ENCODE assay signal across 8 cellular contexts in genomic region chr10:125868372-125868975, GRCh38. TPM values are rescaled to one million over a fixed set of nuclear protein-coding genes. Genes with fewer than 3 reads are reported as not detected.
DNase-seq lines count a peak whose midpoint lies in the region; ATAC-seq, FAIRE-seq and TF ChIP-seq lines count a peak whose summit lies in the region.

No MANE protein-coding gene starts in this region.

- DNase-seq in AG08395 (ENCODE audit: low spot score) (peak; percentile 51), GM12865 (ENCODE audit: low read depth) (peak; percentile 57), SK-MEL-5 (ENCODE audit: low read depth, low spot score) (peak; percentile 65), erythroblast (lab: John Stamatoyannopoulos, UW) (peak; percentile 74 to 81), pancreas (peak in 1 of 6 donors; percentile 38), NCI-H2081 treated with DMSO at 0.1 percent for 48 hours (lab: John Stamatoyannopoulos, UW) (no peak)

- intact Hi-C loops in pancreas (cut with DNase I) = no loop called here

- ATAC-seq in HG03442 (IDR thresholded peaks at IDR 0.05; ENCODE audit: unreplicated experiment) = peak; percentile 90
- peak; percentile 77 to 92 (median 88) for ATAC-seq in pancreas
- ATAC-seq in HG03460 (IDR thresholded peaks at IDR 0.05; ENCODE audit: unreplicated experiment) = no peak

- peaks cover 3 to 8% (median 8%) of the 10 kb centered on the region in 3 donors for H3K4me1 ChIP-seq in pancreas

- H3K4me3 ChIP-seq in GM12865 (ENCODE audit: low read depth, low read length) = no peak overlapping the region
- no peak overlapping the region for H3K4me3 ChIP-seq in pancreas

- TF ChIP-seq CTCF in GM12865 (IDR thresholded peaks at IDR 0.05; ENCODE audit: insufficient read depth, low read depth, low read length, missing control alignments) (peak; percentile 70), pancreas (IDR thresholded peaks at IDR 0.05) (peak; percentile 54 to 87 (median 84))

- H3K27me3 ChIP-seq in pancreas = no peaks in the 10 kb centered on the region

- peaks cover 0 to 14% (median 7%) of the 10 kb centered on the region in 3 donors for H3K36me3 ChIP-seq in pancreas

- H3K9me3 ChIP-seq in pancreas = no peaks in the 10 kb centered on the region

- peak; percentile 85 for FAIRE-seq in pancreas (lab: Jason Lieb, UNC)

- TF ChIP-seq POLR2A in erythroblast (IDR thresholded peaks at IDR 0.05; ENCODE audit: low read length) = no peak

- WGBS in pancreas, 2 donors = 29 to 31% methylated on average over 7 of the region's 7 CpGs

- in situ Hi-C loops in SK-MEL-5 (cut with HindIII; ENCODE audit: low pct_unique_long_range_greater_than_20kb, low sequenced_read_pairs) = no loop called here

- H3K27ac ChIP-seq in pancreas = no peak overlapping the region

RNA-seq across cellular contexts. Expression of gene DHX32, which starts 12.6 kb away (rescaled TPM):
- total RNA-seq in SK-MEL-5 (2014; rRNA removed; shearing (Covaris generic)) = 47.2 and 50.2 TPM in 2 replicates
- polyA plus RNA-seq in SK-MEL-5 (2015; cell fraction: cytosol; rRNA removed) = 22.1 and 30.3 TPM in 2 replicates
- polyA plus RNA-seq in SK-MEL-5 (2015; cell fraction: nucleus; rRNA removed) = 28.2 and 33.3 TPM in 2 replicates
- 10 to 100 TPM; 17.2 to 33.1 (median 24.9) TPM for total RNA-seq in pancreas
- polyA plus RNA-seq in pancreas = 10 to 100 TPM; 16.9 to 18.6 TPM

RNA-seq across cellular contexts. Expression of gene FANK1, which starts 27.9 kb away (rescaled TPM):
- 1.6 TPM in 1 of 2 replicates, not detected in the other for total RNA-seq in SK-MEL-5 (2014; rRNA removed; shearing (Covaris generic))
- 0.38 and 2.2 TPM in 2 replicates for polyA plus RNA-seq in SK-MEL-5 (2015; cell fraction: cytosol; rRNA removed)
- polyA plus RNA-seq in SK-MEL-5 (2015; cell fraction: nucleus; rRNA removed) = 0.85 TPM in 1 of 2 replicates, not detected in the other
- total RNA-seq in pancreas = 1 to 10 TPM; 1.6 to 4.3 (median 2.3) TPM
- 10 to 100 TPM in 1 of 2 donors, 1 to 10 TPM in 1; 5.7 to 13.2 TPM for polyA plus RNA-seq in pancreas

RNA-seq across cellular contexts. Expression of gene BCCIP, which starts 45.1 kb away (rescaled TPM):
- 43.4 and 44.0 TPM in 2 replicates for total RNA-seq in SK-MEL-5 (2014; rRNA removed; shearing (Covaris generic))
- polyA plus RNA-seq in SK-MEL-5 (2015; cell fraction: cytosol; rRNA removed) = 43.3 and 49.4 TPM in 2 replicates
- polyA plus RNA-seq in SK-MEL-5 (2015; cell fraction: nucleus; rRNA removed) = 33.9 and 38.0 TPM in 2 replicates
- total RNA-seq in pancreas = 10 to 100 TPM; 18.6 to 31.2 (median 25.3) TPM
- 10 to 100 TPM; 30.0 to 40.8 TPM for polyA plus RNA-seq in pancreas

RNA-seq across cellular contexts. Expression of gene UROS, which starts 45.4 kb away (rescaled TPM):
- 98.5 and 99.9 TPM in 2 replicates for total RNA-seq in SK-MEL-5 (2014; rRNA removed; shearing (Covaris generic))
- 63.4 and 75.5 TPM in 2 replicates for polyA plus RNA-seq in SK-MEL-5 (2015; cell fraction: cytosol; rRNA removed)
- 75.3 and 96.4 TPM in 2 replicates for polyA plus RNA-seq in SK-MEL-5 (2015; cell fraction: nucleus; rRNA removed)
- total RNA-seq in pancreas = 10 to 100 TPM; 12.8 to 20.1 (median 18.1) TPM
- 10 to 100 TPM; 30.4 to 34.4 TPM for polyA plus RNA-seq in pancreas
